In genomic region chrX:136162827-136163427, GRCh38 we compare ENCODE assay signal across 1 cellular context.
TF ChIP-seq lines count a peak whose summit lies in the region.

No MANE protein-coding gene starts in this region.

TF ChIP-seq in HEK293, 187 proteins besides CTCF, POLR2A, EP300 and RAD21 (continued from another document):
- TF ChIP-seq PBX3 (CRISPR knock-in tag; IDR thresholded peaks at IDR 0.05) = no peak
- no peak for TF ChIP-seq ZNF549 (tag by site-specific recombination; IDR thresholded peaks at IDR 0.05)
- TF ChIP-seq ZEB2 (tag by site-specific recombination; IDR thresholded peaks at IDR 0.05) = peak; percentile 49
- TF ChIP-seq ZNF324 (tag by site-specific recombination; IDR thresholded peaks at IDR 0.05) = no peak
- TF ChIP-seq SALL2 (tag by site-specific recombination; IDR thresholded peaks at IDR 0.05; ENCODE audit: borderline replicate concordance) = no peak
- no peak for TF ChIP-seq ZNF132 (tag by site-specific recombination; IDR thresholded peaks at IDR 0.05; ENCODE audit: borderline replicate concordance)
- TF ChIP-seq KLF7 (tag by site-specific recombination; IDR thresholded peaks at IDR 0.05; ENCODE audit: borderline replicate concordance) = peak; percentile 68; the same call in 1 of the 2 replicates
- peak; percentile 76 for TF ChIP-seq IKZF3 (tag by site-specific recombination; IDR thresholded peaks at IDR 0.05)
- TF ChIP-seq WT1 (tag by site-specific recombination; IDR thresholded peaks at IDR 0.05) = no peak
- no peak for TF ChIP-seq ZNF624 (tag by site-specific recombination; IDR thresholded peaks at IDR 0.05)
- TF ChIP-seq PRDM10 (tag by site-specific recombination; IDR thresholded peaks at IDR 0.05) = 0 out of 2 replicates have a peak, but pooled peaks have one; percentile 15
